In genomic region chr13:45257638-45258338, GRCh38 we compare ENCODE assay signal across 1 cellular context.
TF ChIP-seq lines count a peak whose summit lies in the region.

No MANE protein-coding gene starts in this region.

TF ChIP-seq in IMR-90, 13 proteins besides CTCF, POLR2A, EP300 and RAD21:
- no peak for TF ChIP-seq FOS (IDR thresholded peaks at IDR 0.05; ENCODE audit: low read depth, low read length)
- no peak for TF ChIP-seq MAZ (IDR thresholded peaks at IDR 0.05; ENCODE audit: borderline replicate concordance, low read depth, low read length)
- no peak for TF ChIP-seq ELK1 (IDR thresholded peaks at IDR 0.05; ENCODE audit: borderline replicate concordance, low read depth, low read length)
- peak; percentile 33; the same call in 1 of the 2 replicates for TF ChIP-seq MAFK (IDR thresholded peaks at IDR 0.05; ENCODE audit: low read depth, low read length)
- peak; percentile 73; the same call in 1 of the 2 replicates for TF ChIP-seq CEBPB (IDR thresholded peaks at IDR 0.05; ENCODE audit: low read depth, low read length)
- no peak for TF ChIP-seq MXI1 (IDR thresholded peaks at IDR 0.05; ENCODE audit: borderline replicate concordance, low read depth, low read length)
